In genomic region chr1:155880251-155880650, GRCh38 we compare ENCODE assay signal across 3 cellular contexts.
"Had no signal": no experiment of that assay in that cellular context is flagged by ENCODE, and none has a peak within 500 bp of the region (broad histone marks: within the 10 kb centered on the region; RNA-seq: fewer than 3 reads in every experiment).

No MANE protein-coding gene starts in this region.

- DNase-seq: GDM1, GF-D8 had no signal

- ATAC-seq: GM12878 had no signal

- H3K4me3 ChIP-seq: GM12878 had no signal
